Comparison of ENCODE assay signal across 17 cellular contexts in the genomic region with DNA sequence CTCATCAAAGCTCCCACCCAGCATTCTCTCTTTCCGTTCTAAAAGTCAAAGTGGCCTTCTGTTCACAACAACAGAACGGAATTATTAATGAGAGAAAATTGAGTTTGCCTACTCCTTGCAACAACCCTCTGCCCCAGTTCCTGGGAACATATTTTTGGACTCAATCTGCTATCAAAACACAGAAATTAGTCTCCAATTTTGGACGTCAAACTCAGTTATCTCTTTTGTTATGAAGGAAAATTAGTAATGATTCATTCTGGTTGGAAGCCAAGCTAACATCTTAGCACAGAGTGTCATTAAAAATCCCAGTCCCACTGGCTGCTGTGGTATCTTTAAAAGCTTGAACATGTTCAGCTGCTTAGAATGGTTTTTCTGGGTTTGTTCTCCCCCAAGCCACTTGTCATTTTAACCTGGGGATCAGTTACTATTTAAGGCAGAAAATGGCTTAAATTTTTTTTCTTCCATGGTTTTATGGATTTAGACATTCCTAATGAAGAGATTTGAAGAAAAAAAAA.
"Had no signal": no experiment of that assay in that cellular context is flagged by ENCODE, and none has a peak within 500 bp of the region (broad histone marks: within the 10 kb centered on the region; RNA-seq: fewer than 3 reads in every experiment).

No MANE protein-coding gene starts in this region.

- ATAC-seq: effector memory CD8-positive, alpha-beta T cell; left colon; lower lobe of right lung; naive thymus-derived CD4-positive, alpha-beta T cell; stimulated activated naive B cell treated with anti-CD40 and anti-IgM and Interleukin-4, amounts not matched to agents 10 μg/mL and 1 μg/mL and 100 μg/mL, for 72 hours had no signal

- DNase-seq: cortex of kidney; effector memory CD8-positive, alpha-beta T cell; erythroblast; esophagus squamous epithelium; foreskin melanocyte; glutamatergic neuron; immature natural killer cell; islet precursor cell; kidney glomerular epithelial cell; left colon; left ventricle myocardium inferior; lower lobe of right lung; naive thymus-derived CD4-positive, alpha-beta T cell; sigmoid colon; spleen; stimulated activated naive B cell treated with anti-CD40 and anti-IgM and Interleukin-4, amounts not matched to agents 10 μg/mL and 1 μg/mL and 100 μg/mL, for 72 hours; upper lobe of left lung had no signal
